In genomic region chr3:167811071-167811470, GRCh38 we compare ENCODE assay signal across 23 cellular contexts.
"Had no signal": no experiment of that assay in that cellular context is flagged by ENCODE, and none has a peak within 500 bp of the region (broad histone marks: within the 10 kb centered on the region; RNA-seq: fewer than 3 reads in every experiment).

No MANE protein-coding gene starts in this region.

- H3K27ac Mint-ChIP-seq: activated CD4-positive, alpha-beta memory T cell treated with anti-CD3 and anti-CD28 coated beads, Interleukin-2, amount 10 ng/mL, durations not matched to agents 7 days and 5 days; activated CD4-positive, alpha-beta T cell treated with anti-CD3 and anti-CD28 coated beads, Interleukin-2, amount 10 ng/mL, durations not matched to agents 24 days and 14 days; activated naive CD8-positive, alpha-beta T cell treated with anti-CD3 and anti-CD28 coated beads, Interleukin-2, amount 50 U/mL, for 24 hours; activated T-helper 1 cell treated with anti-CD3 and anti-CD28 coated beads, Interleukin-12 subunit alpha, Interleukin-12 subunit beta, Interleukin-2, Interleukin-4 antibody, amounts not matched to agents 30 ng/mL and 10 ng/mL and 1 ng/mL, durations not matched to agents 14 hours and 24 hours and 36 hours; endodermal cell; memory B cell; nephron progenitor cell; T-cell; T-helper 2 cell treated with Interferon-gamma antibody and Interleukin-4, amounts not matched to agents 5 μg/mL and 100 μg/mL, for 36 hours had no signal

- H3K9me3 Mint-ChIP-seq: activated CD4-positive, alpha-beta memory T cell treated with anti-CD3 and anti-CD28 coated beads, Interleukin-2, amount 10 ng/mL, durations not matched to agents 7 days and 5 days; activated CD4-positive, alpha-beta T cell treated with anti-CD3 and anti-CD28 coated beads, Interleukin-2, amount 10 ng/mL, durations not matched to agents 24 days and 14 days; activated naive CD8-positive, alpha-beta T cell treated with anti-CD3 and anti-CD28 coated beads, Interleukin-2, amount 50 U/mL, for 24 hours; activated T-helper 1 cell treated with anti-CD3 and anti-CD28 coated beads, Interleukin-12 subunit alpha, Interleukin-12 subunit beta, Interleukin-2, Interleukin-4 antibody, amounts not matched to agents 30 ng/mL and 10 ng/mL and 1 ng/mL, durations not matched to agents 14 hours and 24 hours and 36 hours; endodermal cell; memory B cell; nephron progenitor cell; T-cell; T-helper 2 cell treated with Interferon-gamma antibody and Interleukin-4, amounts not matched to agents 5 μg/mL and 100 μg/mL, for 36 hours had no signal

- DNase-seq: activated CD4-positive, alpha-beta memory T cell treated with anti-CD3 and anti-CD28 coated beads, Interleukin-2, amount 10 ng/mL, durations not matched to agents 7 days and 5 days; activated CD4-positive, alpha-beta T cell treated with anti-CD3 and anti-CD28 coated beads, Interleukin-2, amount 10 ng/mL, durations not matched to agents 24 days and 14 days; activated gamma-delta T cell; activated naive CD4-positive, alpha-beta T cell treated with anti-CD3 and anti-CD28 coated beads, Interleukin-2, amount 50 U/mL, for 16 hours; activated naive CD8-positive, alpha-beta T cell treated with anti-CD3 and anti-CD28 coated beads, Interleukin-2, amount 50 U/mL, for 24 hours; anterior cingulate cortex; brain microvascular endothelial cell; caudate nucleus; endodermal cell; gastrocnemius medialis; hippocampal formation; kidney glomerular epithelial cell; left lung; nephron progenitor cell; sigmoid colon; stimulated activated CD4-positive, alpha-beta T cell treated with anti-CD3 and anti-CD28 coated beads, Interleukin-2, amount 100 ng/mL, for 48 hours; stimulated activated naive CD4-positive, alpha-beta T cell; T-cell had no signal

- H3K9me3 ChIP-seq: gastrocnemius medialis, left lung, sigmoid colon had no signal

- H3K4me3 ChIP-seq: gastrocnemius medialis, left lung, sigmoid colon had no signal

- ATAC-seq: activated CD4-positive, CD25-positive, alpha-beta regulatory T cell treated with anti-CD3 and anti-CD28 coated beads, Interleukin-2, amount 50 U/mL, for 24 hours; activated naive CD8-positive, alpha-beta T cell treated with anti-CD3 and anti-CD28 coated beads, Interleukin-2, amount 50 U/mL, for 24 hours; gastrocnemius medialis; left lung; T-cell had no signal

- H3K36me3 Mint-ChIP-seq: memory B cell had no signal

- H3K36me3 ChIP-seq: brain microvascular endothelial cell, gastrocnemius medialis, left lung, sigmoid colon had no signal

- H3K79me2 ChIP-seq: parathyroid adenoma had no signal

- H2AFZ ChIP-seq: parathyroid adenoma had no signal

- H3K4me3 Mint-ChIP-seq: activated CD4-positive, alpha-beta memory T cell treated with anti-CD3 and anti-CD28 coated beads, Interleukin-2, amount 10 ng/mL, durations not matched to agents 7 days and 5 days; activated CD4-positive, alpha-beta T cell treated with anti-CD3 and anti-CD28 coated beads, Interleukin-2, amount 10 ng/mL, durations not matched to agents 24 days and 14 days; activated naive CD8-positive, alpha-beta T cell treated with anti-CD3 and anti-CD28 coated beads, Interleukin-2, amount 50 U/mL, for 24 hours; activated T-helper 1 cell treated with anti-CD3 and anti-CD28 coated beads, Interleukin-12 subunit alpha, Interleukin-12 subunit beta, Interleukin-2, Interleukin-4 antibody, amounts not matched to agents 30 ng/mL and 10 ng/mL and 1 ng/mL, durations not matched to agents 14 hours and 24 hours and 36 hours; endodermal cell; memory B cell; nephron progenitor cell; T-cell; T-helper 2 cell treated with Interferon-gamma antibody and Interleukin-4, amounts not matched to agents 5 μg/mL and 100 μg/mL, for 36 hours had no signal

- H3K27ac ChIP-seq: brain microvascular endothelial cell, gastrocnemius medialis, left lung, parathyroid adenoma, sigmoid colon had no signal

- H3K4me1 Mint-ChIP-seq: activated CD4-positive, alpha-beta memory T cell treated with anti-CD3 and anti-CD28 coated beads, Interleukin-2, amount 10 ng/mL, durations not matched to agents 7 days and 5 days; activated CD4-positive, alpha-beta T cell treated with anti-CD3 and anti-CD28 coated beads, Interleukin-2, amount 10 ng/mL, durations not matched to agents 24 days and 14 days; activated naive CD8-positive, alpha-beta T cell treated with anti-CD3 and anti-CD28 coated beads, Interleukin-2, amount 50 U/mL, for 24 hours; endodermal cell; memory B cell; nephron progenitor cell; T-cell had no signal

- H3K27me3 ChIP-seq: brain microvascular endothelial cell, gastrocnemius medialis, left lung, sigmoid colon had no signal

- H3K27me3 Mint-ChIP-seq: activated CD4-positive, alpha-beta memory T cell treated with anti-CD3 and anti-CD28 coated beads, Interleukin-2, amount 10 ng/mL, durations not matched to agents 7 days and 5 days; activated CD4-positive, alpha-beta T cell treated with anti-CD3 and anti-CD28 coated beads, Interleukin-2, amount 10 ng/mL, durations not matched to agents 24 days and 14 days; activated naive CD8-positive, alpha-beta T cell treated with anti-CD3 and anti-CD28 coated beads, Interleukin-2, amount 50 U/mL, for 24 hours; memory B cell; T-cell had no signal
